Comparison of ENCODE assay signal across 25 cellular contexts in the genomic region with DNA sequence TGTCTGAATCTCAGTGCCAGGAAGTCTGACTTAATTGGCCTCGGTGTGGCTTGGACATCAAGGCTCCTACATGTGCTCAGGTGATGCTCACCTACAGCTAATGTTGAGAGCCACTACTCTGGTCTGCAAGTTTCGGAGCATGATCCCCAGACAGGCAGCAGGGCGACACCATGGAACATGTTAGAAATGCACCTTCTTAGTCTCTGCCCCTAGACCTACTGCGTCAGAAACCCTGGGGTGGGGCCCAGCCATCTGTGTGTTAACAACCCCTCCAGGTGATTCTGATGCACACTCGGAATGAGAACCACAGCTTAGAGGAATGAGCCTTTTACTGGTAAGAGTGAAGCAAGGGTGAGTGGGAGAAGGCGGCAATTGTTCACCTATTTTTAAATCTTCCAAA.
"Had no signal": no experiment of that assay in that cellular context is flagged by ENCODE, and none has a peak within 500 bp of the region (broad histone marks: within the 10 kb centered on the region; RNA-seq: fewer than 3 reads in every experiment).

No MANE protein-coding gene starts in this region.

- H3K27me3 Mint-ChIP-seq: dendritic cell treated with granulocyte-macrophage colony-stimulating factor and Interleukin-4, amounts not matched to agents 40 ng/mL and 50 ng/mL, for 4 days had no signal

- H3K9me3 ChIP-seq: colonic mucosa, esophagus squamous epithelium, gastrocnemius medialis had no signal

- H3K9me3 Mint-ChIP-seq: dendritic cell treated with granulocyte-macrophage colony-stimulating factor and Interleukin-4, amounts not matched to agents 40 ng/mL and 50 ng/mL, for 4 days; effector memory CD8-positive, alpha-beta T cell; endodermal cell had no signal

- H3K36me3 ChIP-seq: colonic mucosa, esophagus muscularis mucosa, esophagus squamous epithelium, gastrocnemius medialis, gastroesophageal sphincter, heart left ventricle, heart right ventricle had no signal

- H3K27ac Mint-ChIP-seq: dendritic cell treated with granulocyte-macrophage colony-stimulating factor and Interleukin-4, amounts not matched to agents 40 ng/mL and 50 ng/mL, for 4 days; effector memory CD8-positive, alpha-beta T cell; endodermal cell had no signal

- ATAC-seq: effector memory CD8-positive, alpha-beta T cell; esophagus mucosa; foreskin keratinocyte; gastrocnemius medialis; gastroesophageal sphincter; heart left ventricle; heart right ventricle had no signal

- H3K27ac ChIP-seq: colonic mucosa, coronary artery, dorsolateral prefrontal cortex, epithelial cell of prostate, esophagus muscularis mucosa, esophagus squamous epithelium, foreskin keratinocyte, gastrocnemius medialis, gastroesophageal sphincter, heart left ventricle, heart right ventricle had no signal

- H3K27me3 ChIP-seq: colonic mucosa, dorsolateral prefrontal cortex, esophagus muscularis mucosa, esophagus squamous epithelium, foreskin keratinocyte, gastrocnemius medialis, gastroesophageal sphincter had no signal

- H3K4me1 ChIP-seq: colonic mucosa, esophagus muscularis mucosa, gastrocnemius medialis, gastroesophageal sphincter, heart left ventricle, heart right ventricle had no signal

- DNase-seq: colonic mucosa; cortex of kidney; dermis blood vessel endothelial cell; dorsolateral prefrontal cortex; effector CD4-positive, alpha-beta T cell; effector CD8-positive, alpha-beta T cell; effector memory CD4-positive, alpha-beta T cell; effector memory CD8-positive, alpha-beta T cell; endodermal cell; erythroblast; esophagus squamous epithelium; foreskin fibroblast; foreskin keratinocyte; foreskin melanocyte; gastrocnemius medialis; glutamatergic neuron; head of caudate nucleus; heart left ventricle; heart right ventricle had no signal

- H3K4me3 ChIP-seq: colonic mucosa, coronary artery, dorsolateral prefrontal cortex, esophagus muscularis mucosa, esophagus squamous epithelium, gastrocnemius medialis, gastroesophageal sphincter, heart left ventricle, heart right ventricle had no signal

- H3K4me3 Mint-ChIP-seq: dendritic cell treated with granulocyte-macrophage colony-stimulating factor and Interleukin-4, amounts not matched to agents 40 ng/mL and 50 ng/mL, for 4 days; effector memory CD8-positive, alpha-beta T cell; endodermal cell had no signal
